11 cellular contexts compared by ENCODE assay signal in genomic region chr16:89562939-89563338, GRCh38. TPM values are rescaled to one million over a fixed set of nuclear protein-coding genes. Genes with fewer than 3 reads are reported as not detected.
DNase-seq lines count a peak whose midpoint lies in the region; ATAC-seq, FAIRE-seq and TF ChIP-seq lines count a peak whose summit lies in the region.
"Had no signal": no experiment of that assay in that cellular context is flagged by ENCODE, and none has a peak within 500 bp of the region (broad histone marks: within the 10 kb centered on the region; RNA-seq: fewer than 3 reads in every experiment).

No MANE protein-coding gene starts in this region.

- no TSS peak for BruUV-seq in Caco-2 (replicated peaks; lab: Mats Ljungman, UMichigan)

- no peak overlapping the region for H2AFZ ChIP-seq in KMS-11 (ENCODE audit: low read depth)

- peaks cover 92% of the 10 kb centered on the region for H3K36me3 Mint-ChIP-seq in Caco-2 (ENCODE audit: insufficient read depth, unreplicated experiment)
- peaks cover 0 to 42% (median 15%) of the 10 kb centered on the region in 3 donors for H3K36me3 Mint-ChIP-seq in naive thymus-derived CD8-positive, alpha-beta T cell

- H3K79me2 ChIP-seq in KMS-11 (ENCODE audit: insufficient read depth, low read depth) = peaks cover 31% of the 10 kb centered on the region

- H3K9me3 Mint-ChIP-seq in Caco-2 (ENCODE audit: unreplicated experiment) = no peaks in the 10 kb centered on the region
- no peaks in the 10 kb centered on the region for H3K9me3 Mint-ChIP-seq in naive thymus-derived CD8-positive, alpha-beta T cell

- H3K4me2 ChIP-seq in KMS-11 = peak overlapping the region; percentile 96; the same call in 1 of the 2 replicates

- H3K36me3 ChIP-seq in Caco-2 (ENCODE audit: control insufficient read depth, insufficient read depth, low read length) (peaks cover 20% of the 10 kb centered on the region), KMS-11 (ENCODE audit: insufficient read depth) (peaks cover 25% of the 10 kb centered on the region; the same call in 1 of the 2 replicates), adipocyte (ENCODE audit: control insufficient read depth, insufficient read depth, low read length, severe bottlenecking) (peaks cover 38% of the 10 kb centered on the region)

- no peak for ATAC-seq in naive thymus-derived CD8-positive, alpha-beta T cell
- no peak for ATAC-seq in HG03280 (IDR thresholded peaks at IDR 0.05; ENCODE audit: unreplicated experiment)

- no peaks in the 10 kb centered on the region for H3K9me3 ChIP-seq in Caco-2
- no peaks in the 10 kb centered on the region for H3K9me3 ChIP-seq in adipocyte (ENCODE audit: control insufficient read depth, low read length)

- FAIRE-seq in GM19239 (lab: Jason Lieb, UNC) = no peak

- intact Hi-C loops in Caco-2 (cut with micrococcal nuclease; ENCODE audit: unreplicated experiment) = no loop called here

- H3K27me3 ChIP-seq in Caco-2 (replicated peaks; ENCODE audit: control insufficient read depth, insufficient read depth, low read length) = no peaks in the 10 kb centered on the region
- no peaks in the 10 kb centered on the region for H3K27me3 ChIP-seq in KMS-11 (ENCODE audit: insufficient read depth, low read depth)
- H3K27me3 ChIP-seq in adipocyte (replicated peaks; ENCODE audit: control insufficient read depth, insufficient read depth, low read length) = no peaks in the 10 kb centered on the region

- H3K4me1 Mint-ChIP-seq in Caco-2 (ENCODE audit: low read depth, unreplicated experiment) = peaks cover 34% of the 10 kb centered on the region
- H3K4me1 Mint-ChIP-seq in naive thymus-derived CD8-positive, alpha-beta T cell = peaks cover 28 to 62% (median 57%) of the 10 kb centered on the region in 4 donors

- DNase-seq in Caco-2 = no peak
- DNase-seq in adipocyte (ENCODE audit: low read depth) = no peak
- DNase-seq in naive thymus-derived CD8-positive, alpha-beta T cell = no peak
- DNase-seq in SKM-1 treated with dmso at 0.1 percent for 144 hours (lab: John Stamatoyannopoulos, UW; ENCODE audit: unreplicated experiment) = no peak
- no peak for DNase-seq in GM19239 (ENCODE audit: insufficient read length, low spot score)
- DNase-seq in amniotic stem cell (lab: John Stamatoyannopoulos, UW) = no peak
- DNase-seq: cerebellar nuclear complex, NCI-H526, WERI-Rb-1 had no signal

- CTCF ChIA-PET in Caco-2 (lab: Charles Lee) = no interaction called here

- H3K9ac ChIP-seq in KMS-11 (peak overlapping the region; percentile 100; the same call in 1 of the 2 replicates), adipocyte (ENCODE audit: low read length) (peak overlapping the region; percentile 99)

- peaks cover 31% of the 10 kb centered on the region for H4K20me1 ChIP-seq in KMS-11 (ENCODE audit: insufficient read depth)

- TF ChIP-seq CTCF in Caco-2 (IDR thresholded peaks at IDR 0.05; ENCODE audit: insufficient read depth in 1 of 2, low read depth in 1 of 2, low read length in 1 of 2, severe bottlenecking in 1 of 2, unreplicated experiment in 1 of 2) (no peak), KMS-11 (conservative IDR thresholded peaks at IDR 0.05; ENCODE audit: low read depth, low read length) (no peak)

- POLR2A ChIA-PET in Caco-2 (lab: Charles Lee) = interaction anchor here (0.6 kb wide), 1 partner anchor 56 kb away, joined by 4 read pairs; no protein-coding TSS in a partner anchor
- POLR2A ChIA-PET in naive thymus-derived CD8-positive, alpha-beta T cell (lab: Charles Lee) = interaction anchor here (0.6 to 1.4 kb wide), 3 partner anchors 55 to 410 kb away, joined by 3 to 4 read pairs (median 3); partner anchors contain the start of gene SPG7

- H3K27me3 Mint-ChIP-seq in Caco-2 (ENCODE audit: insufficient read depth, unreplicated experiment) = no peaks in the 10 kb centered on the region
- H3K27me3 Mint-ChIP-seq in naive thymus-derived CD8-positive, alpha-beta T cell = no peaks in the 10 kb centered on the region

- H3K4me3 Mint-ChIP-seq in Caco-2 (ENCODE audit: unreplicated experiment) = peak overlapping the region; percentile 98
- H3K4me3 Mint-ChIP-seq in naive thymus-derived CD8-positive, alpha-beta T cell = peak overlapping the region; percentile 3 to 98 (median 90)

- peaks cover 40% of the 10 kb centered on the region for H3K4me1 ChIP-seq in Caco-2
- H3K4me1 ChIP-seq in KMS-11 (ENCODE audit: low read depth, poor library complexity, severe bottlenecking) = peaks cover 15% of the 10 kb centered on the region
- H3K4me1 ChIP-seq in adipocyte (ENCODE audit: control insufficient read depth, insufficient read depth, low read length) = peaks cover 58% of the 10 kb centered on the region

- H3K4me3 ChIP-seq in Caco-2 (ENCODE audit: low read depth, low read length) (no peak overlapping the region), KMS-11 (IDR thresholded peaks at IDR 0.05; ENCODE audit: insufficient read depth, low read depth, low read length) (no peak overlapping the region), adipocyte (ENCODE audit: low read length) (peak overlapping the region; percentile 89)

- no peak overlapping the region for H3K27ac Mint-ChIP-seq in Caco-2 (ENCODE audit: unreplicated experiment)
- H3K27ac Mint-ChIP-seq in naive thymus-derived CD8-positive, alpha-beta T cell = peak overlapping the region in 8 of 10 donors; percentile 38 to 91 (median 68)

- no peak overlapping the region; the same call in 1 of the 2 replicates for H3K27ac ChIP-seq in KMS-11
- H3K27ac ChIP-seq: WERI-Rb-1 had no signal

RNA-seq across cellular contexts. Expression of gene RPL13, which starts 2.5 kb away (rescaled TPM):
- total RNA-seq in Caco-2 (2022) = 2,846 and 2,897 TPM in 2 replicates
- 1,000 to 10,000 TPM; 5,034 to 5,103 TPM for total RNA-seq in naive thymus-derived CD8-positive, alpha-beta T cell
- 1,000 to 10,000 TPM; 5,034 to 7,902 (median 7,525) TPM for polyA plus RNA-seq in naive thymus-derived CD8-positive, alpha-beta T cell

RNA-seq across cellular contexts. Expression of gene CPNE7, which starts 12.6 kb away (rescaled TPM):
- 40.4 and 50.0 TPM in 2 replicates for total RNA-seq in Caco-2 (2022)
- total RNA-seq in naive thymus-derived CD8-positive, alpha-beta T cell = under 1 TPM in 1 of 2 experiments, not detected in 1; 0.23 TPM
- polyA plus RNA-seq in naive thymus-derived CD8-positive, alpha-beta T cell = under 1 TPM in 1 of 3 donors, not detected in 2; 0.53 TPM

RNA-seq across cellular contexts. Expression of gene DPEP1, which starts 50.5 kb away (rescaled TPM):
- 7.8 and 8.1 TPM in 2 replicates for total RNA-seq in Caco-2 (2022)
- total RNA-seq in naive thymus-derived CD8-positive, alpha-beta T cell = not detected
- not detected for polyA plus RNA-seq in naive thymus-derived CD8-positive, alpha-beta T cell

RNA-seq across cellular contexts. Expression of gene SPG7, which starts 54.7 kb away (rescaled TPM):
- 159 and 178 TPM in 2 replicates for total RNA-seq in Caco-2 (2022)
- 100 to 1,000 TPM; 164 to 169 TPM for total RNA-seq in naive thymus-derived CD8-positive, alpha-beta T cell
- 10 to 100 TPM; 44.8 to 58.2 (median 44.9) TPM for polyA plus RNA-seq in naive thymus-derived CD8-positive, alpha-beta T cell

Comparison
In these comparisons a context has a peak if more than half of its experiments do, and no peak if none do; other contexts are left out.
1. RNA of gene CPNE7, which starts 12.6 kb away (total RNA-seq): 40.4 to 50.0 TPM in Caco-2; 0.23 TPM in naive thymus-derived CD8-positive, alpha-beta T cell; every median in the first group is over 10 times any median in the second.